1 cellular context compared by ENCODE assay signal in genomic region chr1:38013027-38013588, GRCh38.
TF ChIP-seq lines count a peak whose summit lies in the region.

No MANE protein-coding gene starts in this region.

TF ChIP-seq in HEK293, 187 proteins besides CTCF, POLR2A, EP300 and RAD21 (continued from another document):
- TF ChIP-seq ZNF274 (IDR thresholded peaks at IDR 0.05; ENCODE audit: low read length): no peak
- TF ChIP-seq ZNF274 (tag by site-specific recombination; IDR thresholded peaks at IDR 0.05; ENCODE audit: borderline replicate concordance): no peak
- peak; percentile 29; the same call in 1 of the 2 replicates for TF ChIP-seq ZNF664 (tag by site-specific recombination; IDR thresholded peaks at IDR 0.05)
- TF ChIP-seq OSR2 (tag by site-specific recombination; IDR thresholded peaks at IDR 0.05): no peak
- TF ChIP-seq, protein P1, sequence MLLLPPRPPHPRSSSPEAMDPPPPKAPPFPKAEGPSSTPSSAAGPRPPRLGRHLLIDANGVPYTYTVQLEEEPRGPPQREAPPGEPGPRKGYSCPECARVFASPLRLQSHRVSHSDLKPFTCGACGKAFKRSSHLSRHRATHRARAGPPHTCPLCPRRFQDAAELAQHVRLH (tag by site-specific recombination; IDR thresholded peaks at IDR 0.05): peak; percentile 20; the same call in 1 of the 2 replicates
- no peak for TF ChIP-seq HOXC10 (CRISPR knock-in tag; IDR thresholded peaks at IDR 0.05)
- TF ChIP-seq ZNF366 (tag by site-specific recombination; conservative IDR thresholded peaks at IDR 0.05): 0 out of 2 replicates have a peak, but pooled peaks have one; percentile 30
- 0 out of 2 replicates have a peak, but pooled peaks have one; percentile 6 for TF ChIP-seq ZNF561 (tag by site-specific recombination; IDR thresholded peaks at IDR 0.05; ENCODE audit: borderline replicate concordance)
- 0 out of 2 replicates have a peak, but pooled peaks have one; percentile 14 for TF ChIP-seq ZNF692 (tag by site-specific recombination; IDR thresholded peaks at IDR 0.05)
- peak; percentile 77 for TF ChIP-seq ZNF335 (tag by site-specific recombination; conservative IDR thresholded peaks at IDR 0.05)
- no peak for TF ChIP-seq ZNF473 (tag by site-specific recombination; IDR thresholded peaks at IDR 0.05)
- no peak for TF ChIP-seq ZNF549 (tag by site-specific recombination; IDR thresholded peaks at IDR 0.05)
- 0 out of 2 replicates have a peak, but pooled peaks have one; percentile 9 for TF ChIP-seq ZXDB (tag by site-specific recombination; IDR thresholded peaks at IDR 0.05)
- peak; percentile 41; the same call in 1 of the 2 replicates for TF ChIP-seq ZNF558 (tag by site-specific recombination; IDR thresholded peaks at IDR 0.05)
- TF ChIP-seq, protein P2, sequence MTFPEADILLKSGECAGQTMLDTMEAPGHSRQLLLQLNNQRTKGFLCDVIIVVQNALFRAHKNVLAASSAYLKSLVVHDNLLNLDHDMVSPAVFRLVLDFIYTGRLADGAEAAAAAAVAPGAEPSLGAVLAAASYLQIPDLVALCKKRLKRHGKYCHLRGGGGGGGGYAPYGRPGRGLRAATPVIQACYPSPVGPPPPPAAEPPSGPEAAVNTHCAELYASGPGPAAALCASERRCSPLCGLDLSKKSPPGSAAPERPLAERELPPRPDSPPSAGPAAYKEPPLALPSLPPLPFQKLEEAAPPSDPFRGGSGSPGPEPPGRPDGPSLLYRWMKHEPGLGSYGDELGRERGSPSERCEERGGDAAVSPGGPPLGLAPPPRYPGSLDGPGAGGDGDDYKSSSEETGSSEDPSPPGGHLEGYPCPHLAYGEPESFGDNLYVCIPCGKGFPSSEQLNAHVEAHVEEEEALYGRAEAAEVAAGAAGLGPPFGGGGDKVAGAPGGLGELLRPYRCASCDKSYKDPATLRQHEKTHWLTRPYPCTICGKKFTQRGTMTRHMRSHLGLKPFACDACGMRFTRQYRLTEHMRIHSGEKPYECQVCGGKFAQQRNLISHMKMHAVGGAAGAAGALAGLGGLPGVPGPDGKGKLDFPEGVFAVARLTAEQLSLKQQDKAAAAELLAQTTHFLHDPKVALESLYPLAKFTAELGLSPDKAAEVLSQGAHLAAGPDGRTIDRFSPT (tag by site-specific recombination; IDR thresholded peaks at IDR 0.05): no peak
- TF ChIP-seq ZNF626 (tag by site-specific recombination; IDR thresholded peaks at IDR 0.05): no peak
- TF ChIP-seq MYNN (tag by site-specific recombination; IDR thresholded peaks at IDR 0.05; ENCODE audit: borderline replicate concordance): no peak
- no peak for TF ChIP-seq ZNF112 (tag by site-specific recombination; IDR thresholded peaks at IDR 0.05)
- TF ChIP-seq ZBTB7A (tag by site-specific recombination; IDR thresholded peaks at IDR 0.05; ENCODE audit: low read depth): no peak
- TF ChIP-seq ZFP41 (tag by site-specific recombination; IDR thresholded peaks at IDR 0.05; ENCODE audit: borderline replicate concordance): no peak
- TF ChIP-seq SCRT2 (tag by site-specific recombination; IDR thresholded peaks at IDR 0.05): peak; percentile 38; the same call in 1 of the 2 replicates
- no peak for TF ChIP-seq ZFHX2 (tag by site-specific recombination; conservative IDR thresholded peaks at IDR 0.05)
- no peak for TF ChIP-seq ZNF610 (tag by site-specific recombination; IDR thresholded peaks at IDR 0.05; ENCODE audit: borderline replicate concordance)
- no peak for TF ChIP-seq BCL11A (tag by site-specific recombination; IDR thresholded peaks at IDR 0.05; ENCODE audit: low read depth)
- no peak for TF ChIP-seq ZNF624 (tag by site-specific recombination; IDR thresholded peaks at IDR 0.05)
- no peak for TF ChIP-seq ZNF488 (tag by site-specific recombination; IDR thresholded peaks at IDR 0.05)
- TF ChIP-seq, protein P3, sequence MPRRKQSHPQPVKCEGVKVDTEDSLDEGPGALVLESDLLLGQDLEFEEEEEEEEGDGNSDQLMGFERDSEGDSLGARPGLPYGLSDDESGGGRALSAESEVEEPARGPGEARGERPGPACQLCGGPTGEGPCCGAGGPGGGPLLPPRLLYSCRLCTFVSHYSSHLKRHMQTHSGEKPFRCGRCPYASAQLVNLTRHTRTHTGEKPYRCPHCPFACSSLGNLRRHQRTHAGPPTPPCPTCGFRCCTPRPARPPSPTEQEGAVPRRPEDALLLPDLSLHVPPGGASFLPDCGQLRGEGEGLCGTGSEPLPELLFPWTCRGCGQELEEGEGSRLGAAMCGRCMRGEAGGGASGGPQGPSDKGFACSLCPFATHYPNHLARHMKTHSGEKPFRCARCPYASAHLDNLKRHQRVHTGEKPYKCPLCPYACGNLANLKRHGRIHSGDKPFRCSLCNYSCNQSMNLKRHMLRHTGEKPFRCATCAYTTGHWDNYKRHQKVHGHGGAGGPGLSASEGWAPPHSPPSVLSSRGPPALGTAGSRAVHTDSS (tag by site-specific recombination; IDR thresholded peaks at IDR 0.05): no peak
